8 cellular contexts compared by ENCODE assay signal in genomic region chr18:24176727-24177416, GRCh38. TPM values are rescaled to one million over a fixed set of nuclear protein-coding genes. Genes with fewer than 3 reads are reported as not detected.
DNase-seq lines count a peak whose midpoint lies in the region; ATAC-seq and TF ChIP-seq lines count a peak whose summit lies in the region.

No MANE protein-coding gene starts in this region.

- peaks cover 0 to 52% of the 10 kb centered on the region in 2 donors for H3K36me3 ChIP-seq in psoas muscle (ENCODE audit: insufficient read depth in 1 of 2, low read depth in 1 of 2)

- no peaks in the 10 kb centered on the region for H3K27me3 ChIP-seq in psoas muscle (ENCODE audit: insufficient read depth in 3 of 3, low read length in 2 of 3)

- peaks cover 12% of the 10 kb centered on the region for H3K4me1 ChIP-seq in psoas muscle

- peak; percentile 41 for DNase-seq in NCI-H460 (ENCODE audit: extremely low read depth, low read depth)
- DNase-seq in activated CD8-positive, alpha-beta memory T cell treated with anti-CD3 and anti-CD28 coated beads, Interleukin-2, amount 50 U/mL, for 48 hours, result peak; percentile 84
- DNase-seq in glomerular visceral epithelial cell (ENCODE audit: extremely low spot score), result peak; percentile 50
- peak; percentile 50 to 63 for DNase-seq in psoas muscle

- ATAC-seq in GM18868 (IDR thresholded peaks at IDR 0.05; ENCODE audit: unreplicated experiment) (peak; percentile 92), HG03060 (IDR thresholded peaks at IDR 0.05; ENCODE audit: low read depth, unreplicated experiment) (peak; percentile 33), psoas muscle (peak; percentile 71 to 82 (median 78)), HG02970 (IDR thresholded peaks at IDR 0.05; ENCODE audit: low FRiP score, unreplicated experiment) (no peak)

- TF ChIP-seq CTCF in C4-2B (conservative IDR thresholded peaks at IDR 0.05), result peak; percentile 87
- TF ChIP-seq CTCF in psoas muscle (IDR thresholded peaks at IDR 0.05), result peak; percentile 79

- intact Hi-C loops in psoas muscle (cut with DNase I), result loop anchor here (1.0 to 10.0 kb wide), 4 partner anchors 44 to 308 kb away; no protein-coding TSS in a partner anchor

- H3K27ac ChIP-seq in C4-2B, result no peak overlapping the region
- H3K27ac ChIP-seq in psoas muscle, result no peak overlapping the region

- no peak overlapping the region for H3K4me3 ChIP-seq in psoas muscle

- WGBS in psoas muscle, 3 donors, result 66 to 72% (median 66%) methylated on average over 7 of the region's 7 CpGs

- H3K9me3 ChIP-seq in psoas muscle, result no peaks in the 10 kb centered on the region

RNA-seq across cellular contexts. Expression of gene CABYR, which starts 38.0 kb away (rescaled TPM):
- 36.7 and 37.3 TPM in 2 replicates for total RNA-seq in NCI-H460 (2014; rRNA removed; shearing (Covaris generic))
- 54.1 and 60.1 TPM in 2 replicates for polyA plus RNA-seq in NCI-H460 (2014; cell fraction: nucleus; rRNA removed)
- total RNA-seq in psoas muscle, result 1 to 10 TPM in 1 of 4 donors, not detected in 3; 1.2 TPM
- under 1 TPM in 2 of 3 donors, not detected in 1; 0.04 to 0.21 TPM for polyA plus RNA-seq in psoas muscle

Comparison
In these comparisons a context has a peak if more than half of its experiments do, and no peak if none do; other contexts are left out.
1. RNA of gene CABYR, which starts 38.0 kb away (total RNA-seq): 36.7 to 37.3 TPM in NCI-H460; 1.2 TPM in psoas muscle; every median in the first group is over 10 times any median in the second.
2. Peak in every context shown above with its lines, with median percentiles within 50 percentile points of each other: DNase-seq.